ENCODE assay signal across 11 cellular contexts in genomic region chr12:46402451-46402850, GRCh38. TPM values are rescaled to one million over a fixed set of nuclear protein-coding genes. Genes with fewer than 3 reads are reported as not detected.
A peak's percentile ranks its signal among the peaks of the same experiment; 100 is the strongest.
DNase-seq lines count a peak whose midpoint lies in the region; ATAC-seq, FAIRE-seq and TF ChIP-seq lines count a peak whose summit lies in the region.
"Had no signal": no experiment of that assay in that cellular context is flagged by ENCODE, and none has a peak within 500 bp of the region (broad histone marks: within the 10 kb centered on the region; RNA-seq: fewer than 3 reads in every experiment).

No MANE protein-coding gene starts in this region.

- no peaks in the 10 kb centered on the region for H3K79me2 ChIP-seq in OCI-LY7 (ENCODE audit: insufficient read depth, low read depth, low read length)

- POLR2A ChIA-PET in OCI-LY7 (lab: Charles Lee) = no interaction called here

- H3K9me3 ChIP-seq in breast epithelium (no peaks in the 10 kb centered on the region), lung (ENCODE audit: control insufficient read depth in 2 of 2, insufficient read depth in 1 of 2, low read length in 1 of 2) (no peaks in the 10 kb centered on the region), transverse colon (no peaks in the 10 kb centered on the region), OCI-LY7 (ENCODE audit: low read length) (no peaks in the 10 kb centered on the region)

- TF ChIP-seq POLR2A in breast epithelium (IDR thresholded peaks at IDR 0.05) (no peak), transverse colon (IDR thresholded peaks at IDR 0.05) (no peak)

- H3K27ac ChIP-seq in breast epithelium (peak overlapping the region; percentile 33), lung (ENCODE audit: low read depth in 1 of 2, low read length in 1 of 2) (no peak overlapping the region), transverse colon (peak overlapping the region; percentile 70 to 83 (median 74)), OCI-LY7 (ENCODE audit: low read depth, low read length, poor library complexity, severe bottlenecking) (no peak overlapping the region)

- no peak for TF ChIP-seq EP300 in transverse colon (IDR thresholded peaks at IDR 0.05; ENCODE audit: low read depth)

- CTCF ChIA-PET in OCI-LY7 (lab: Charles Lee; ENCODE audit: unreplicated experiment) = no interaction called here

- peak; percentile 41 for ATAC-seq in lung (ENCODE audit: insufficient read depth, low FRiP score)
- ATAC-seq in HG02623 (IDR thresholded peaks at IDR 0.05; ENCODE audit: unreplicated experiment) = no peak

- intact Hi-C loops in breast epithelium (cut with DNase I; ENCODE audit: low total_unique reads) (no loop called here), transverse colon (cut with DNase I; ENCODE audit: low total_unique reads) (no loop called here), OCI-LY7 (cut with micrococcal nuclease; ENCODE audit: unreplicated experiment) (no loop called here)

- H3K36me3 ChIP-seq in breast epithelium (no peaks in the 10 kb centered on the region), lung (ENCODE audit: control insufficient read depth in 2 of 2, insufficient read depth in 2 of 2, low read length in 2 of 2) (no peaks in the 10 kb centered on the region), transverse colon (no peaks in the 10 kb centered on the region), OCI-LY7 (ENCODE audit: insufficient read depth, low read length) (no peaks in the 10 kb centered on the region)
- H3K36me3 ChIP-seq: cardiac muscle cell had no signal

- 82 to 94% methylated on average over 2 of the region's 2 CpGs for WGBS in lung, 2 donors
- WGBS in transverse colon (ENCODE audit: low coverage in 1 of 2), 2 donors = 26 to 40% methylated on average over 1 to 2 of the region's 2 CpGs

- H3K9me2 ChIP-seq in OCI-LY7 (ENCODE audit: insufficient read depth, low read length) = no peaks in the 10 kb centered on the region

- BruUV-seq in OCI-LY7 (replicated peaks; lab: Mats Ljungman, UMichigan) = no TSS peak

- H3K4me1 ChIP-seq in breast epithelium = no peaks in the 10 kb centered on the region
- H3K4me1 ChIP-seq in lung (ENCODE audit: control insufficient read depth in 2 of 2, insufficient read depth in 2 of 2, low read length in 2 of 2) = peaks cover 0 to 13% of the 10 kb centered on the region in 2 donors
- peaks cover 24 to 42% (median 36%) of the 10 kb centered on the region in 4 donors for H3K4me1 ChIP-seq in transverse colon
- H3K4me1 ChIP-seq in OCI-LY7 (ENCODE audit: insufficient read depth, low read length, poor library complexity, severe bottlenecking) = peaks cover 5% of the 10 kb centered on the region

- no peak for TF ChIP-seq CTCF in breast epithelium (IDR thresholded peaks at IDR 0.05)
- TF ChIP-seq CTCF in lung (IDR thresholded peaks at IDR 0.05; ENCODE audit: control extremely low read depth, extremely low read depth) = no peak
- no peak for TF ChIP-seq CTCF in transverse colon (IDR thresholded peaks at IDR 0.05)
- TF ChIP-seq CTCF in OCI-LY7 (conservative IDR thresholded peaks at IDR 0.05; ENCODE audit: low read length) = no peak

- peak; percentile 55 for DNase-seq in HTR-8/SVneo (ENCODE audit: insufficient read length, low spot score)
- no peak for DNase-seq in breast epithelium (ENCODE audit: low spot score in 2 of 2)
- no peak for DNase-seq in lung (ENCODE audit: low spot score)
- peak; percentile 28 for DNase-seq in transverse colon
- DNase-seq in GM19238 (ENCODE audit: insufficient read length, low spot score) = no peak
- no peak for DNase-seq in OCI-LY7 (ENCODE audit: low spot score)
- DNase-seq: activated CD4-positive, alpha-beta T cell treated with anti-CD3 and anti-CD28 coated beads, Interleukin-2, amount 50 U/mL, for 1 hour; MV-4-11; stimulated activated naive CD4-positive, alpha-beta T cell had no signal

- no peak overlapping the region for H3K4me2 ChIP-seq in OCI-LY7 (ENCODE audit: low read length)

- no peak overlapping the region for H3K4me3 ChIP-seq in breast epithelium
- no peak overlapping the region for H3K4me3 ChIP-seq in lung
- no peak overlapping the region for H3K4me3 ChIP-seq in transverse colon
- H3K4me3 ChIP-seq in OCI-LY7 (ENCODE audit: low read depth, low read length, poor library complexity, severe bottlenecking) = no peak overlapping the region
- H3K4me3 ChIP-seq: cardiac muscle cell had no signal

- no peak for FAIRE-seq in HTR-8/SVneo (lab: Jason Lieb, UNC)

- H3K27me3 ChIP-seq in breast epithelium (no peaks in the 10 kb centered on the region), lung (ENCODE audit: control insufficient read depth, insufficient read depth) (no peaks in the 10 kb centered on the region), transverse colon (no peaks in the 10 kb centered on the region)
- H3K27me3 ChIP-seq: cardiac muscle cell had no signal

- no peak overlapping the region for H2AFZ ChIP-seq in OCI-LY7 (ENCODE audit: low read length)

- no peaks in the 10 kb centered on the region for H4K20me1 ChIP-seq in OCI-LY7 (ENCODE audit: insufficient read depth, low read length)

- in situ Hi-C loops in transverse colon (cut with MboI; ENCODE audit: low pct_ligation_motif_present in 1 of 4, low pct_unique_long_range_greater_than_20kb in 1 of 4, low sequenced_read_pairs in 3 of 4) = no loop called here

RNA-seq across cellular contexts. Expression of gene SLC38A2, which starts 29.9 kb away (rescaled TPM):
- total RNA-seq in breast epithelium = 100 to 1,000 TPM; 250 to 424 (median 399) TPM
- total RNA-seq in lung = 100 to 1,000 TPM; 173 to 258 TPM
- polyA plus RNA-seq in lung = 10 to 100 TPM; 75.0 to 82.9 TPM
- total RNA-seq in transverse colon = 100 to 1,000 TPM; 104 to 300 (median 229) TPM
- 66.2 and 70.5 TPM in 2 replicates for total RNA-seq in OCI-LY7 (2014; rRNA removed; shearing (Covaris generic))
- 93.5 and 107 TPM in 2 replicates for total RNA-seq in OCI-LY7 (2022)

Comparison
In these comparisons a context has a peak if more than half of its experiments do, and no peak if none do; other contexts are left out.
1. DNase-seq: peak in HTR-8/SVneo (single experiment) and transverse colon (single experiment); none in breast epithelium (0 of 2), lung (single experiment), GM19238 (single experiment) and OCI-LY7 (single experiment).
2. H3K27ac ChIP-seq: peak in breast epithelium (2 of 2) and transverse colon (4 of 4); none in lung (0 of 2) and OCI-LY7 (single experiment).